Comparison of ENCODE assay signal across 8 cellular contexts in genomic region chr3:89713196-89713595, GRCh38.
"Had no signal": no experiment of that assay in that cellular context is flagged by ENCODE, and none has a peak within 500 bp of the region (broad histone marks: within the 10 kb centered on the region; RNA-seq: fewer than 3 reads in every experiment).

No MANE protein-coding gene starts in this region.

- H3K4me3 Mint-ChIP-seq: IgD-negative memory B cell had no signal

- ATAC-seq: HepG2, K562 had no signal

- H3K27ac Mint-ChIP-seq: IgD-negative memory B cell had no signal

- H3K36me3 Mint-ChIP-seq: IgD-negative memory B cell had no signal

- H3K4me3 ChIP-seq: K562 had no signal

- FAIRE-seq: HepG2, HTR-8/SVneo, K562 had no signal

- DNase-seq: IMR-90, KBM-7, KG1 had no signal

- H3K27me3 Mint-ChIP-seq: IgD-negative memory B cell had no signal

- H3K27ac ChIP-seq: HL-60 had no signal
